8 cellular contexts compared by ENCODE assay signal in the genomic region with DNA sequence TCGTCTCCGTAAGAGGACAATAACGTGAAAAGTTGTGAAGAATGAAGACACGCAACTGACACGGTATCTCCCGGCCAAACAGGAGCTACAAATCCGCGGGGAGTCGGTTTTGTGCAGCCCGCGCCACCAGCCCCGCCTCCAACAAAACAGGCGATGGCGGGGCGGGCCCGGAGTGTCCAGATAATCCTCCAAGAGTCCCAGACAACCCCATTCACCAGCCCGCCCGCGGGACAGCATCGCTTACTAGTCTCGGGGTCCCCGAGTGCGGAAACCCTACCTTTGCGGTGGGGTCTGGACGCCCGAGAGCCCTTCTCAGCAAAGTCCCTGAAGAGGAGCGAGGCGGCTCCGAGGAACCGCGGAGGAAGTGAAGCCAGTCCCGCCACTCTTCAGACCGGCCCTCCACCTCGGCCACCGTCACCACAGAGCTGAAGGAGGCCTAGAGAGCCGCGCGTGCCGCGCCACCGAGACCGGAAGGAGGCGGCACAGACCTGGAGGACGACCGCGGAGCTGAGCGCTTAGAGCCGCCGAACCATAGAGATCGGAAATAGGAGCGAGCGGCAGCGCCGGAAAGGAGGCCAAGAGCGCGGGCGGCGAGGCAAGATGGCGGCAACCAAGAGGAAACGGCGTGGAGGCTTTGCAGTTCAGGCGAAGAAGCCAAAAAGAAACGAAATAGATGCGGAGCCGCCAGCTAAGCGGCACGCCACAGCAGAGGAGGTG. TPM values are rescaled to one million over a fixed set of nuclear protein-coding genes. Genes with fewer than 3 reads are reported as not detected.
DNase-seq lines count a peak whose midpoint lies in the region; ATAC-seq and TF ChIP-seq lines count a peak whose summit lies in the region.

TSS of gene BRIX1 (plus strand) at position 573 of the 717 bp plus-strand sequence. CDS start at position 601, 28 bp downstream.
TSS of gene RAD1 (minus strand) at position 366 of the 717 bp plus-strand sequence. CDS start 612 bp downstream, outside the sequence.

- H3K9me3 ChIP-seq in OCI-LY3 (ENCODE audit: insufficient read depth, low read length) = no peaks in the 10 kb centered on the region

- no peaks in the 10 kb centered on the region; the same call in 1 of the 2 replicates for H4K20me1 ChIP-seq in OCI-LY3 (ENCODE audit: insufficient read depth, low read length)

- H3K27me3 ChIP-seq in OCI-LY3 (ENCODE audit: low read depth, low read length) = no peaks in the 10 kb centered on the region

- H3K4me2 ChIP-seq in OCI-LY3 (ENCODE audit: low read length) = peak within 1 kb of the TSS; percentile 89

- peak within 1 kb of the TSS; percentile 98 for H3K4me3 ChIP-seq in OCI-LY3 (ENCODE audit: low read length)

- H3K36me3 ChIP-seq in OCI-LY3 (replicated peaks; ENCODE audit: low read depth, low read length) = peaks cover 20% of the 10 kb centered on the region

- H2AFZ ChIP-seq in OCI-LY3 (ENCODE audit: low read depth, low read length) = peak within 1 kb of the TSS; percentile 78

- H3K27ac ChIP-seq in OCI-LY3 (ENCODE audit: low read length) = peak within 1 kb of the TSS; percentile 75

- H3K4me3 Mint-ChIP-seq in endothelial cell (ENCODE audit: unreplicated experiment) = no peak within 1 kb of the TSS
- H3K4me3 Mint-ChIP-seq in mesothelial cell of epicardium = no peak within 1 kb of the TSS

- no peaks in the 10 kb centered on the region for H3K9me3 Mint-ChIP-seq in endothelial cell (ENCODE audit: unreplicated experiment)
- H3K9me3 Mint-ChIP-seq in mesothelial cell of epicardium = no peaks in the 10 kb centered on the region

- DNase-seq in DMS 273 treated with DMSO at 0.1 percent for 48 hours (lab: John Stamatoyannopoulos, UW) = peak; percentile 93
- DNase-seq in HuH-7.5 (ENCODE audit: low spot score) = peak; percentile 81
- DNase-seq in activated CD8-positive, alpha-beta memory T cell treated with anti-CD3 and anti-CD28 coated beads, Interleukin-2, amount 50 U/mL, for 4 hours = peak; percentile 91
- peak; percentile 93 for DNase-seq in endothelial cell (ENCODE audit: low spot score)
- peak; percentile 87 to 92 for DNase-seq in mesothelial cell of epicardium (ENCODE audit: low spot score in 2 of 2, unreplicated experiment in 2 of 2)
- DNase-seq in stimulated activated CD8-positive, alpha-beta memory T cell treated with anti-CD3 and anti-CD28 coated beads, Interleukin-15, amount 100 ng/mL, for 48 hours (ENCODE audit: low read depth in 2 of 2) = peak; percentile 92 to 93

- peaks cover 9% of the 10 kb centered on the region for H3K36me3 Mint-ChIP-seq in endothelial cell (ENCODE audit: low read depth, unreplicated experiment)
- H3K36me3 Mint-ChIP-seq in mesothelial cell of epicardium = peaks cover 12% of the 10 kb centered on the region

- H3K4me1 Mint-ChIP-seq in endothelial cell (ENCODE audit: unreplicated experiment) (peaks cover 16% of the 10 kb centered on the region), mesothelial cell of epicardium (peaks cover 29% of the 10 kb centered on the region)

- peak; percentile 98 for ATAC-seq in GM21528 (IDR thresholded peaks at IDR 0.05; ENCODE audit: low FRiP score, unreplicated experiment)

- TF ChIP-seq CTCF in OCI-LY3 (IDR thresholded peaks at IDR 0.05; ENCODE audit: low read depth, low read length) = no peak
- no peak for TF ChIP-seq CTCF in endothelial cell (IDR thresholded peaks at IDR 0.05; ENCODE audit: unreplicated experiment)
- no peak for TF ChIP-seq CTCF in mesothelial cell of epicardium (IDR thresholded peaks at IDR 0.05; ENCODE audit: unreplicated experiment)

- H3K27me3 Mint-ChIP-seq in endothelial cell (ENCODE audit: unreplicated experiment) (peaks cover 6% of the 10 kb centered on the region), mesothelial cell of epicardium (ENCODE audit: low read depth) (no peaks in the 10 kb centered on the region)

- no peak within 1 kb of the TSS for H3K27ac Mint-ChIP-seq in endothelial cell (ENCODE audit: unreplicated experiment)
- H3K27ac Mint-ChIP-seq in mesothelial cell of epicardium = no peak within 1 kb of the TSS

- H3K4me1 ChIP-seq in OCI-LY3 (ENCODE audit: low read length) = peaks cover 16% of the 10 kb centered on the region

- H3K9ac ChIP-seq in OCI-LY3 (ENCODE audit: low read length) = peak within 1 kb of the TSS; percentile 95

- peaks cover 76% of the 10 kb centered on the region for H3K79me2 ChIP-seq in OCI-LY3 (ENCODE audit: low read length)

RNA-seq across cellular contexts. Expression of gene BRIX1, which starts in this region (rescaled TPM):
- total RNA-seq in endothelial cell (ENCODE audit: unreplicated experiment) = 21.2 TPM
- 29.5 to 33.2 TPM (median 31.7 TPM) in 3 replicates for total RNA-seq in mesothelial cell of epicardium

RNA-seq across cellular contexts. Expression of gene RAD1, which starts in this region (rescaled TPM):
- 15.2 TPM for total RNA-seq in endothelial cell (ENCODE audit: unreplicated experiment)
- 22.9 to 24.4 TPM (median 23.9 TPM) in 3 replicates for total RNA-seq in mesothelial cell of epicardium

Comparison
In these comparisons a context has a peak if more than half of its experiments do, and no peak if none do; other contexts are left out.
1. Peak in every context shown above with its lines: DNase-seq, ATAC-seq, H3K4me3 ChIP-seq and H3K27ac ChIP-seq.